ENCODE assay signal across 8 cellular contexts in the genomic region with DNA sequence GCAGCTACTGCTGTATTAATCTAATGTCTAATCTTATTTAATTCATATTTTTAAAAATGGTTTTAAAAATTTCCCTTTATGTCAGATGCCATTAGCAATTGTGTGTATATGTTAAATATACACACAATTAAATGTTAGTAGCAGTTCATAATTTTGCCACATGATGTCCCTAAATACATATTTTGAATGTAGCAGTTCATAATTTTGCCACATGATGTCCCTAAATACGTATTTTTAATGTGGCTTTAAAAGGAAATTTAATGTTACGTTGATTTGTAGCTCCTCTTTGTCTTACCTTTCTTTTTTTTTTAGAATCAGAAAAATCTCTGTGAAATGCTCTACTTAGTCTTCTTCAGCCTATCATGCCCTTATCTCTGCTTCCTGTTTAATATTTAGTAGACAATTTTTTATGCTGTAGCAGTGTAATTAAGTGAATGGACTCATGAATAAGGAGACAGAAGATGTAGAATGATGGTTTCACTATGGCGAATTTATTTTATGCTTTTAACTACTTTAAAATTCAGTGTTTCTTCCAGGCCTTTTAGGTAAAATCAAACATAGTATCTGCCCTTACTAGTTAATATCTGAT. TPM values are rescaled to one million over a fixed set of nuclear protein-coding genes. Genes with fewer than 3 reads are reported as not detected.
DNase-seq lines count a peak whose midpoint lies in the region; ATAC-seq and TF ChIP-seq lines count a peak whose summit lies in the region.

No MANE protein-coding gene starts in this region.

- DNase-seq in left ventricle myocardium inferior = no peak
- no peak for DNase-seq in Right ventricle myocardium inferior (ENCODE audit: missing footprints)
- peak; percentile 13 for DNase-seq in NCI-H446 treated with DMSO at 0.1 percent for 48 hours (lab: John Stamatoyannopoulos, UW)
- no peak for DNase-seq in dorsolateral prefrontal cortex
- DNase-seq in psoas muscle = no peak
- no peak for DNase-seq in activated effector memory CD4-positive, alpha-beta T cell treated with anti-CD3 and anti-CD28 coated beads, Interleukin-2, amount 50 U/mL, for 16 hours
- no peak for DNase-seq in activated CD4-positive, alpha-beta memory T cell treated with anti-CD3 and anti-CD28 coated beads for 36 hours

- WGBS in psoas muscle, 3 donors = 16 to 23% (median 21%) methylated on average over 3 of the region's 3 CpGs

- H3K4me1 Mint-ChIP-seq in activated CD4-positive, alpha-beta memory T cell treated with anti-CD3 and anti-CD28 coated beads for 36 hours (ENCODE audit: low read depth) = no peaks in the 10 kb centered on the region

- POLR2A ChIA-PET in activated CD4-positive, alpha-beta memory T cell treated with anti-CD3 and anti-CD28 coated beads for 36 hours (lab: Charles Lee) = interaction anchor here (0.6 kb wide), 1 partner anchor 9 kb away, joined by 4 read pairs; no protein-coding TSS in a partner anchor

- H3K9me3 ChIP-seq in left ventricle myocardium inferior (replicated peaks) (no peaks in the 10 kb centered on the region), psoas muscle (no peaks in the 10 kb centered on the region)

- CTCF ChIA-PET in activated CD4-positive, alpha-beta memory T cell treated with anti-CD3 and anti-CD28 coated beads for 36 hours (lab: Charles Lee) = interaction anchor here (0.7 to 1.5 kb wide), 3 partner anchors 86 to 548 kb away, joined by 3 read pairs; no protein-coding TSS in a partner anchor

- H3K4me1 ChIP-seq in left ventricle myocardium inferior = no peaks in the 10 kb centered on the region
- H3K4me1 ChIP-seq in psoas muscle = no peaks in the 10 kb centered on the region

- no peak for ATAC-seq in Right ventricle myocardium inferior
- ATAC-seq in HG02798 (IDR thresholded peaks at IDR 0.05; ENCODE audit: poor library complexity, unreplicated experiment) = peak; percentile 71
- ATAC-seq in psoas muscle = no peak

- H3K4me3 Mint-ChIP-seq in activated CD4-positive, alpha-beta memory T cell treated with anti-CD3 and anti-CD28 coated beads for 36 hours = no peak overlapping the region

- H3K36me3 ChIP-seq in left ventricle myocardium inferior (no peaks in the 10 kb centered on the region), psoas muscle (ENCODE audit: insufficient read depth in 1 of 2, low read depth in 1 of 2) (no peaks in the 10 kb centered on the region)

- H3K4me3 ChIP-seq in left ventricle myocardium inferior (peak overlapping the region; percentile 7), dorsolateral prefrontal cortex (peak overlapping the region in 4 of 59 donors; percentile 5 to 24 (median 18)), psoas muscle (no peak overlapping the region)

- H3K36me3 Mint-ChIP-seq in activated CD4-positive, alpha-beta memory T cell treated with anti-CD3 and anti-CD28 coated beads for 36 hours = no peaks in the 10 kb centered on the region

- H3K27me3 ChIP-seq in left ventricle myocardium inferior (ENCODE audit: low read depth) (no peaks in the 10 kb centered on the region), dorsolateral prefrontal cortex (no peaks in the 10 kb centered on the region), psoas muscle (ENCODE audit: insufficient read depth in 3 of 3, low read length in 2 of 3) (no peaks in the 10 kb centered on the region)

- H3K9me3 Mint-ChIP-seq in activated CD4-positive, alpha-beta memory T cell treated with anti-CD3 and anti-CD28 coated beads for 36 hours = no peaks in the 10 kb centered on the region

- TF ChIP-seq CTCF in left ventricle myocardium inferior (IDR thresholded peaks at IDR 0.05; ENCODE audit: borderline replicate concordance) (peak; percentile 74), dorsolateral prefrontal cortex (IDR thresholded peaks at IDR 0.05 in 54 of 56, conservative IDR thresholded peaks at IDR 0.05 in 2 of 56; ENCODE audit: low read depth in 1 of 56, partially characterized antibody in 56 of 56) (peak in 54 of 56 donors; percentile 27 to 73 (median 57)), psoas muscle (IDR thresholded peaks at IDR 0.05) (peak; percentile 45)

- H3K27ac ChIP-seq in left ventricle myocardium inferior (replicated peaks) (no peak overlapping the region), dorsolateral prefrontal cortex (no peak overlapping the region), psoas muscle (no peak overlapping the region)

- no peak overlapping the region for H3K27ac Mint-ChIP-seq in activated CD4-positive, alpha-beta memory T cell treated with anti-CD3 and anti-CD28 coated beads for 36 hours

- intact Hi-C loops in left ventricle myocardium inferior (cut with micrococcal nuclease) (loop anchor here (5.0 to 10.0 kb wide), 2 partner anchors 548 to 565 kb away; no protein-coding TSS in a partner anchor), Right ventricle myocardium inferior (cut with DNase I) (loop anchor here (5.0 kb wide), 1 partner anchor 545 kb away; no protein-coding TSS in a partner anchor), dorsolateral prefrontal cortex (cut with DNase I) (no loop called here), psoas muscle (cut with DNase I) (no loop called here)
- intact Hi-C loops in activated CD4-positive, alpha-beta memory T cell treated with anti-CD3 and anti-CD28 coated beads for 36 hours (cut with micrococcal nuclease) = no loop called here

- no peaks in the 10 kb centered on the region for H3K27me3 Mint-ChIP-seq in activated CD4-positive, alpha-beta memory T cell treated with anti-CD3 and anti-CD28 coated beads for 36 hours

RNA-seq across cellular contexts. Expression of a gene that starts 26.1 kb away (rescaled TPM):
- total RNA-seq in left ventricle myocardium inferior (not detected), Right ventricle myocardium inferior (not detected), dorsolateral prefrontal cortex (under 1 TPM in 24 of 120 experiments, not detected in 96; 0.11 to 0.83 (median 0.22) TPM), psoas muscle (not detected)
- not detected for polyA plus RNA-seq in psoas muscle
- total RNA-seq in activated CD4-positive, alpha-beta memory T cell treated with anti-CD3 and anti-CD28 coated beads for 36 hours = not detected

Comparison
In these comparisons a context has a peak if more than half of its experiments do, and no peak if none do; other contexts are left out.
1. intact Hi-C loops: an anchor here in left ventricle myocardium inferior (5.0 to 10.0 kb wide) and Right ventricle myocardium inferior (5.0 kb wide); none called in dorsolateral prefrontal cortex, psoas muscle and activated CD4-positive, alpha-beta memory T cell treated with anti-CD3 and anti-CD28 coated beads for 36 hours.